ENCODE assay signal across 26 cellular contexts in genomic region chr11:122494171-122494570, GRCh38.
DNase-seq lines count a peak whose midpoint lies in the region; ATAC-seq and TF ChIP-seq lines count a peak whose summit lies in the region.
"Had no signal": no experiment of that assay in that cellular context is flagged by ENCODE, and none has a peak within 500 bp of the region (broad histone marks: within the 10 kb centered on the region; RNA-seq: fewer than 3 reads in every experiment).

No MANE protein-coding gene starts in this region.

- TF ChIP-seq CTCF in MCF 10A (IDR thresholded peaks at IDR 0.05; ENCODE audit: unreplicated experiment) (no peak), breast epithelium (IDR thresholded peaks at IDR 0.05) (no peak), foreskin fibroblast (IDR thresholded peaks at IDR 0.05; ENCODE audit: low read depth, low read length) (no peak)

- H3K4me1 Mint-ChIP-seq in MCF 10A (ENCODE audit: insufficient read depth, unreplicated experiment) = peaks cover 24% of the 10 kb centered on the region
- H3K4me1 Mint-ChIP-seq: central memory CD8-positive, alpha-beta T cell; T-helper 17 cell had no signal

- no peaks in the 10 kb centered on the region for H3K9me3 ChIP-seq in breast epithelium
- no peaks in the 10 kb centered on the region for H3K9me3 ChIP-seq in aorta (ENCODE audit: control insufficient read depth, low read length)

- CTCF ChIA-PET in MCF 10A (lab: Yijun Ruan, JAX) = interaction anchor here (1.2 kb wide), 1 partner anchor 278 kb away, joined by 3 read pairs; no protein-coding TSS in a partner anchor

- no peaks in the 10 kb centered on the region for H3K27me3 ChIP-seq in breast epithelium
- no peaks in the 10 kb centered on the region for H3K27me3 ChIP-seq in aorta (ENCODE audit: control insufficient read depth in 1 of 2, insufficient read depth in 2 of 2, low read length in 1 of 2)

- POLR2A ChIA-PET in MCF 10A (lab: Yijun Ruan, JAX) = interaction anchor here (0.5 to 3.8 kb wide), 7 partner anchors 10 to 877 kb away, joined by 3 to 14 read pairs (median 4); no protein-coding TSS in a partner anchor

- no peaks in the 10 kb centered on the region for H3K4me1 ChIP-seq in breast epithelium
- H3K4me1 ChIP-seq in aorta (ENCODE audit: control insufficient read depth in 1 of 2, insufficient read depth in 2 of 2, low read length in 2 of 2) = peaks cover 0 to 3% of the 10 kb centered on the region in 2 donors

- intact Hi-C loops in MCF 10A (cut with micrococcal nuclease) = no loop called here
- intact Hi-C loops in breast epithelium (cut with DNase I; ENCODE audit: low total_unique reads) = no loop called here
- intact Hi-C loops in aorta (cut with DNase I) = loop anchor here (2.0 to 10.0 kb wide), 4 partner anchors 127 to 282 kb away; no protein-coding TSS in a partner anchor

- H3K36me3 ChIP-seq in breast epithelium (no peaks in the 10 kb centered on the region), aorta (ENCODE audit: control insufficient read depth in 1 of 2, insufficient read depth in 2 of 2, low read length in 1 of 2) (no peaks in the 10 kb centered on the region)

- in situ Hi-C loops in SK-MEL-5 (cut with HindIII; ENCODE audit: low pct_unique_long_range_greater_than_20kb, low sequenced_read_pairs) = no loop called here

- peak overlapping the region; percentile 68 for H3K27ac Mint-ChIP-seq in MCF 10A (ENCODE audit: low read depth, unreplicated experiment)
- H3K27ac Mint-ChIP-seq: CD14-positive monocyte; effector memory CD8-positive, alpha-beta T cell; progenitor cell of endocrine pancreas; T-helper 17 cell had no signal

- H3K36me3 Mint-ChIP-seq in MCF 10A (ENCODE audit: insufficient read depth, unreplicated experiment) = no peaks in the 10 kb centered on the region
- H3K36me3 Mint-ChIP-seq: CD14-positive monocyte had no signal

- no peaks in the 10 kb centered on the region for H3K27me3 Mint-ChIP-seq in MCF 10A (ENCODE audit: insufficient read depth, unreplicated experiment)
- H3K27me3 Mint-ChIP-seq: progenitor cell of endocrine pancreas had no signal

- no peak overlapping the region for H3K27ac ChIP-seq in breast epithelium
- peak overlapping the region in 1 of 2 donors; percentile 93 for H3K27ac ChIP-seq in aorta (ENCODE audit: low read depth in 1 of 2, low read length in 2 of 2)
- H3K27ac ChIP-seq: HL-60 had no signal

- no peaks in the 10 kb centered on the region for H3K9me3 Mint-ChIP-seq in MCF 10A (ENCODE audit: unreplicated experiment)
- H3K9me3 Mint-ChIP-seq: central memory CD8-positive, alpha-beta T cell; effector memory CD8-positive, alpha-beta T cell had no signal

- no TSS peak for BruUV-seq in MCF 10A (replicated peaks; lab: Mats Ljungman, UMichigan)

- H3K4me3 ChIP-seq in breast epithelium (no peak overlapping the region), foreskin fibroblast (ENCODE audit: low read depth in 1 of 2, low read length in 2 of 2) (no peak overlapping the region), aorta (ENCODE audit: low read length in 2 of 2) (no peak overlapping the region)
- H3K4me3 ChIP-seq: smooth muscle cell had no signal

- peak; percentile 21 for DNase-seq in MCF 10A (ENCODE audit: unreplicated experiment)
- no peak for DNase-seq in breast epithelium (ENCODE audit: low spot score in 2 of 2)
- peak; percentile 9 for DNase-seq in SK-MEL-5 (ENCODE audit: low read depth, low spot score)
- peak; percentile 14 to 71 for DNase-seq in foreskin fibroblast
- peak in 1 of 2 donors; percentile 66 for DNase-seq in aorta
- DNase-seq in kidney tubule cell (ENCODE audit: low spot score) = no peak
- DNase-seq in SK-N-DZ (ENCODE audit: low spot score) = no peak
- DNase-seq: activated CD4-positive, alpha-beta T cell treated with anti-CD3 and anti-CD28 coated beads, Interleukin-2, amount 50 U/mL, for 1 hour; activated CD8-positive, alpha-beta memory T cell treated with anti-CD3 and anti-CD28 coated beads, Interleukin-2, amount 50 U/mL, for 4 hours; activated effector memory CD4-positive, alpha-beta T cell treated with Interleukin-2 at 50 U/mL for 16 hours; DMS153; effector memory CD8-positive, alpha-beta T cell; left cardiac atrium; midbrain; MV-4-11; NCI-H2107; NCI-H69; stimulated activated CD4-positive, alpha-beta T cell treated with anti-CD3 and anti-CD28 coated beads, Interleukin-4, amount 100 ng/mL, for 24 hours; T-helper 17 cell had no signal

- 2 to 5% methylated on average over 2 of the region's 2 CpGs for WGBS in aorta, 2 donors

- ATAC-seq in aorta (ENCODE audit: low FRiP score) = peak; percentile 88
- no peak for ATAC-seq in GM21360 (IDR thresholded peaks at IDR 0.05; ENCODE audit: unreplicated experiment)
- ATAC-seq: effector memory CD8-positive, alpha-beta T cell; HCT116; T-helper 17 cell had no signal

- H3K4me3 Mint-ChIP-seq in MCF 10A (ENCODE audit: unreplicated experiment) = no peak overlapping the region
- H3K4me3 Mint-ChIP-seq: CD14-positive monocyte; central memory CD8-positive, alpha-beta T cell; effector memory CD8-positive, alpha-beta T cell; T-helper 17 cell had no signal

- TF ChIP-seq POLR2A in breast epithelium (IDR thresholded peaks at IDR 0.05) = no peak

Comparison
In these comparisons a context has a peak if more than half of its experiments do, and no peak if none do; other contexts are left out.
1. DNase-seq: peak in MCF 10A (single experiment), SK-MEL-5 (single experiment) and foreskin fibroblast (2 of 2); none in breast epithelium (0 of 2), kidney tubule cell (single experiment) and SK-N-DZ (single experiment).
2. intact Hi-C loops: an anchor here in aorta (2.0 to 10.0 kb wide); none called in MCF 10A and breast epithelium.